In genomic region chr6:43770417-43771209, GRCh38 we compare ENCODE assay signal across 8 cellular contexts. TPM values are rescaled to one million over a fixed set of nuclear protein-coding genes. Genes with fewer than 3 reads are reported as not detected.
DNase-seq lines count a peak whose midpoint lies in the region; ATAC-seq and TF ChIP-seq lines count a peak whose summit lies in the region.

No MANE protein-coding gene starts in this region.

- peak overlapping the region; percentile 95 to 97 for H3K4me3 Mint-ChIP-seq in activated T-cell treated with anti-CD3 and anti-CD28 coated beads, Interleukin-2, amount 50 U/mL, for 72 hours

- H3K27me3 ChIP-seq in muscle layer of duodenum (ENCODE audit: low read depth, low read length), result no peaks in the 10 kb centered on the region
- no peaks in the 10 kb centered on the region for H3K27me3 ChIP-seq in thyroid gland

- H3K9me3 ChIP-seq in muscle layer of duodenum (ENCODE audit: control insufficient read depth in 1 of 2, low read length in 2 of 2), result no peaks in the 10 kb centered on the region
- no peaks in the 10 kb centered on the region for H3K9me3 ChIP-seq in thyroid gland

- TF ChIP-seq CTCF in thyroid gland (IDR thresholded peaks at IDR 0.05), result no peak

- H3K36me3 ChIP-seq in muscle layer of duodenum (ENCODE audit: control insufficient read depth in 1 of 2, insufficient read depth in 2 of 2, low read length in 2 of 2) (peaks cover 0 to 3% of the 10 kb centered on the region in 2 donors), thyroid gland (peaks cover 12 to 29% of the 10 kb centered on the region in 2 donors)

- H3K36me3 Mint-ChIP-seq in activated T-cell treated with anti-CD3 and anti-CD28 coated beads, Interleukin-2, amount 50 U/mL, for 72 hours (ENCODE audit: insufficient read depth in 2 of 2), result peaks cover 8 to 9% of the 10 kb centered on the region in 2 donors

- peak overlapping the region; percentile 87 for H3K27ac Mint-ChIP-seq in activated T-cell treated with anti-CD3 and anti-CD28 coated beads, Interleukin-2, amount 50 U/mL, for 72 hours

- ATAC-seq in GM19035 (IDR thresholded peaks at IDR 0.05; ENCODE audit: unreplicated experiment), result peak; percentile 12
- peak in 1 of 2 donors; percentile 22 for ATAC-seq in activated T-cell treated with anti-CD3 and anti-CD28 coated beads, Interleukin-2, amount 50 U/mL, for 72 hours (replicated peaks in 1 of 2)

- H3K27ac ChIP-seq in muscle layer of duodenum (ENCODE audit: low read length), result peak overlapping the region; percentile 92
- H3K27ac ChIP-seq in thyroid gland, result peak overlapping the region; percentile 93 to 98 (median 93)

- peaks cover 18 to 51% of the 10 kb centered on the region in 2 donors for H3K4me1 ChIP-seq in muscle layer of duodenum (ENCODE audit: control insufficient read depth in 1 of 2, insufficient read depth in 2 of 2, low read length in 2 of 2)
- H3K4me1 ChIP-seq in thyroid gland, result peaks cover 13 to 17% of the 10 kb centered on the region in 2 donors

- peaks cover 41% of the 10 kb centered on the region for H3K4me1 Mint-ChIP-seq in activated T-cell treated with anti-CD3 and anti-CD28 coated beads, Interleukin-2, amount 50 U/mL, for 72 hours (ENCODE audit: low read depth)

- intact Hi-C loops in thyroid gland (cut with DNase I), result loop anchor here (5.0 kb wide), 1 partner anchor 232 kb away; no protein-coding TSS in a partner anchor

- DNase-seq in AG08395 (ENCODE audit: low spot score) (peak; percentile 57), NCI-H748 (lab: John Stamatoyannopoulos, UW; ENCODE audit: unreplicated experiment) (peak; percentile 75), fibroblast of gingiva (ENCODE audit: low read depth) (peak; percentile 69), thyroid gland (peak; percentile 71 to 76), NCI-H1436 treated with DMSO at 0.1 percent for 48 hours (lab: John Stamatoyannopoulos, UW) (no peak)
- DNase-seq in activated T-cell treated with anti-CD3 and anti-CD28 coated beads, Interleukin-2, amount 50 U/mL, for 72 hours, result peak; percentile 57 to 58

- WGBS in thyroid gland, 2 donors, result 0% methylated on average over 35 to 68 of the region's 84 CpGs

- H3K4me3 ChIP-seq in muscle layer of duodenum (ENCODE audit: low read depth in 1 of 2, low read length in 2 of 2), result peak overlapping the region; percentile 86 to 92
- H3K4me3 ChIP-seq in thyroid gland (replicated peaks in 1 of 3), result peak overlapping the region; percentile 74 to 100 (median 83)

- H3K27me3 Mint-ChIP-seq in activated T-cell treated with anti-CD3 and anti-CD28 coated beads, Interleukin-2, amount 50 U/mL, for 72 hours (ENCODE audit: low read depth), result no peaks in the 10 kb centered on the region

- H3K9me3 Mint-ChIP-seq in activated T-cell treated with anti-CD3 and anti-CD28 coated beads, Interleukin-2, amount 50 U/mL, for 72 hours, result no peaks in the 10 kb centered on the region

- TF ChIP-seq POLR2A in thyroid gland (IDR thresholded peaks at IDR 0.05), result no peak

RNA-seq across cellular contexts. Expression of gene VEGFA, which starts 0.6 kb away (rescaled TPM):
- total RNA-seq in activated T-cell treated with anti-CD3 and anti-CD28 coated beads, Interleukin-2, amount 50 U/mL, for 72 hours, result 10 to 100 TPM; 65.2 to 67.1 TPM
- 1,000 to 10,000 TPM in 1 of 4 donors, 100 to 1,000 TPM in 3; 510 to 1,437 (median 630) TPM for total RNA-seq in thyroid gland

Comparison
In these comparisons a context has a peak if more than half of its experiments do, and no peak if none do; other contexts are left out.
1. RNA of gene VEGFA, which starts 0.6 kb away (total RNA-seq): 510 to 1,437 TPM in thyroid gland; 65.2 to 67.1 TPM in activated T-cell treated with anti-CD3 and anti-CD28 coated beads, Interleukin-2, amount 50 U/mL, for 72 hours; every median in the first group is over 4 times any median in the second.